ENCODE assay signal across 16 cellular contexts in the genomic region with DNA sequence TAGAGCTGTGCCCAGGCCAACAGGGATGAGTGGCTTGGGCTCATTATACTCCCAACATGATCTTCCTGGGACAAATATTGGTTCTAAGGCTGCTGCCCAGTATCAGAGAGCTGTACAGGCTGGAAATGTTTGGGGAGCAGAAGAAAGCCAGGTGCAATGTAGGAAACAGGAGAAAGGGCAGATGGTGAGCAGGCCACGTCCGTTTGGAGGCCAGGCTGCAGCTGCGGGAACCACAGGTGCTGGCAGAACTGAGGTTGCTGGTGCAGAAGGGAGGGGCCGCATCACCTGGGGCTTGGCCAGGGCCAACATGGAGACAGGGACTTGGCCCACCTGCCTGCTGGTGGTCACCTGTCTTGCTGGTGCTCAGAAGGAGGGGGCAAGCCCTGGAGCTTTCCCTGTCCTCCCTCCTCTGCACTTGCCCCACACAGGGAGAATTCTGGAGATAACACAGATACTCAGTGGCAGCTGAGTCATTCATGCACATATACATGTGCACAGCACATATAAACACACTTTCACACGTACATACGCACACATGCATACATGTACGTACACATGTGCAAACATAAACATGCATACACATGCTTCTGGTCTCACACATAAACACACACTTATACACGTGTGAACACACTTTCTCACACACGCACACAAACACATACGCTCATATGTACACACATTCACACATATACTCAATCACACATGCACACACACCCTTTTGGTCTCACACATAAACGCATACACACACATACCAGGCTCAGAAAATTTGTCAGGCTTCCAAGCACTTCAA.
"Had no signal": no experiment of that assay in that cellular context is flagged by ENCODE, and none has a peak within 500 bp of the region (broad histone marks: within the 10 kb centered on the region; RNA-seq: fewer than 3 reads in every experiment).

No MANE protein-coding gene starts in this region.

- H3K4me3 ChIP-seq: left lung, mucosa of descending colon, pancreas had no signal

- ATAC-seq: activated T-helper 17 cell treated with anti-CD3 and anti-CD28 coated beads, Interleukin-2, amount 50 U/mL, for 72 hours; esophagus mucosa; left lung; mucosa of descending colon; naive thymus-derived CD4-positive, alpha-beta T cell; pancreas; stimulated activated naive CD8-positive, alpha-beta T cell treated with anti-CD3 and anti-CD28 coated beads, Interleukin-15, amount 100 ng/mL, for 72 hours had no signal

- H3K36me3 Mint-ChIP-seq: naive thymus-derived CD4-positive, alpha-beta T cell; type B pancreatic cell had no signal

- H3K4me1 ChIP-seq: left lung, pancreas had no signal

- H3K9me3 ChIP-seq: left lung, mucosa of descending colon, pancreas had no signal

- FAIRE-seq: bronchial epithelial cell, endometrium, kidney, pancreas had no signal

- H3K27ac Mint-ChIP-seq: activated T-helper 17 cell treated with anti-CD3 and anti-CD28 coated beads, Interleukin-2, amount 50 U/mL, for 72 hours; naive thymus-derived CD4-positive, alpha-beta T cell; stimulated activated naive CD8-positive, alpha-beta T cell treated with anti-CD3 and anti-CD28 coated beads, Interleukin-15, amount 100 ng/mL, for 72 hours; type B pancreatic cell had no signal

- H3K27ac ChIP-seq: left lung, pancreas had no signal

- H3K4me3 Mint-ChIP-seq: activated T-helper 17 cell treated with anti-CD3 and anti-CD28 coated beads, Interleukin-2, amount 50 U/mL, for 72 hours; naive thymus-derived CD4-positive, alpha-beta T cell; stimulated activated naive CD8-positive, alpha-beta T cell treated with anti-CD3 and anti-CD28 coated beads, Interleukin-15, amount 100 ng/mL, for 72 hours; type B pancreatic cell had no signal

- H3K36me3 ChIP-seq: left lung, pancreas had no signal

- DNase-seq: activated CD4-positive, alpha-beta T cell treated with anti-CD3 and anti-CD28 coated beads for 1 hour; activated CD4-positive, alpha-beta T cell treated with anti-CD3 and anti-CD28 coated beads, Interleukin-2, amount 50 U/mL, for 48 hours; activated naive CD4-positive, alpha-beta T cell treated with Interleukin-2 at 50 U/mL for 16 hours; anterior cingulate cortex; kidney; left lung; mucosa of descending colon; naive thymus-derived CD4-positive, alpha-beta T cell; pancreas; stimulated activated CD4-positive, alpha-beta T cell treated with anti-CD3 and anti-CD28 coated beads, Interleukin-1b, Interleukin-23, amount 100 ng/mL, for 48 hours; stimulated activated naive CD8-positive, alpha-beta T cell treated with anti-CD3 and anti-CD28 coated beads, Interleukin-15, amount 100 ng/mL, for 72 hours had no signal

- H3K9me3 Mint-ChIP-seq: activated T-helper 17 cell treated with anti-CD3 and anti-CD28 coated beads, Interleukin-2, amount 50 U/mL, for 72 hours; stimulated activated naive CD8-positive, alpha-beta T cell treated with anti-CD3 and anti-CD28 coated beads, Interleukin-15, amount 100 ng/mL, for 72 hours; type B pancreatic cell had no signal

- H3K4me1 Mint-ChIP-seq: activated T-helper 17 cell treated with anti-CD3 and anti-CD28 coated beads, Interleukin-2, amount 50 U/mL, for 72 hours; naive thymus-derived CD4-positive, alpha-beta T cell; stimulated activated naive CD8-positive, alpha-beta T cell treated with anti-CD3 and anti-CD28 coated beads, Interleukin-15, amount 100 ng/mL, for 72 hours had no signal
